ENCODE assay signal across 8 cellular contexts in genomic region chr1:15849775-15850449, GRCh38. TPM values are rescaled to one million over a fixed set of nuclear protein-coding genes. Genes with fewer than 3 reads are reported as not detected.
A peak's percentile ranks its signal among the peaks of the same experiment; 100 is the strongest.
DNase-seq lines count a peak whose midpoint lies in the region; ATAC-seq lines count a peak whose summit lies in the region.

No MANE protein-coding gene starts in this region.

- H3K4me1 ChIP-seq in BLaER1: peaks cover 62% of the 10 kb centered on the region
- peaks cover 23% of the 10 kb centered on the region for H3K4me1 ChIP-seq in neuron (ENCODE audit: insufficient read depth, low read length)

- H3K4me2 ChIP-seq in BLaER1: peak overlapping the region; percentile 92

- H3K36me3 ChIP-seq in BLaER1 (peaks cover 9% of the 10 kb centered on the region; the same call in 1 of the 2 replicates), neuron (ENCODE audit: insufficient read depth, low read length) (no peaks in the 10 kb centered on the region)

- H3K9me3 ChIP-seq in BLaER1: no peaks in the 10 kb centered on the region
- no peaks in the 10 kb centered on the region for H3K9me3 ChIP-seq in neuron (ENCODE audit: low read length)

- ATAC-seq in HG03095 (IDR thresholded peaks at IDR 0.05; ENCODE audit: unreplicated experiment): no peak

- H3K9ac ChIP-seq in BLaER1: peak overlapping the region; percentile 99

- peak; percentile 50 for DNase-seq in HK-2 (ENCODE audit: unreplicated experiment)
- peak; percentile 90 for DNase-seq in NCI-H82 treated with DMSO at 0.1 percent for 48 hours (lab: John Stamatoyannopoulos, UW; ENCODE audit: unreplicated experiment)
- DNase-seq in activated T-cell treated with anti-CD3 and anti-CD28 coated beads, Interleukin-2, amount 50 U/mL, for 1 hour: peak; percentile 36
- peak; percentile 47 for DNase-seq in fibroblast of peridontal ligament (ENCODE audit: extremely low read depth)
- DNase-seq in ureter (ENCODE audit: low spot score): no peak

- H4K20me1 ChIP-seq in BLaER1: peaks cover 53% of the 10 kb centered on the region

- peak overlapping the region; percentile 98 for H3K27ac ChIP-seq in BLaER1

- H2AFZ ChIP-seq in neuron (ENCODE audit: low read depth, low read length): no peak overlapping the region

- H3K27me3 ChIP-seq in BLaER1: no peaks in the 10 kb centered on the region
- H3K27me3 ChIP-seq in neuron (ENCODE audit: insufficient read depth, low read length): no peaks in the 10 kb centered on the region

- peak overlapping the region; percentile 99 for H3K4me3 ChIP-seq in BLaER1
- H3K4me3 ChIP-seq in neuron (ENCODE audit: low read length): peak overlapping the region; percentile 97

RNA-seq across cellular contexts. Expression of gene SPEN, which starts 2.4 kb away (rescaled TPM):
- 85.2 TPM for total RNA-seq in ureter

RNA-seq across cellular contexts. Expression of gene UQCRHL, which starts 42.5 kb away (rescaled TPM):
- total RNA-seq in ureter: 0.96 TPM
